ENCODE assay signal across 1 cellular context in the genomic region with DNA sequence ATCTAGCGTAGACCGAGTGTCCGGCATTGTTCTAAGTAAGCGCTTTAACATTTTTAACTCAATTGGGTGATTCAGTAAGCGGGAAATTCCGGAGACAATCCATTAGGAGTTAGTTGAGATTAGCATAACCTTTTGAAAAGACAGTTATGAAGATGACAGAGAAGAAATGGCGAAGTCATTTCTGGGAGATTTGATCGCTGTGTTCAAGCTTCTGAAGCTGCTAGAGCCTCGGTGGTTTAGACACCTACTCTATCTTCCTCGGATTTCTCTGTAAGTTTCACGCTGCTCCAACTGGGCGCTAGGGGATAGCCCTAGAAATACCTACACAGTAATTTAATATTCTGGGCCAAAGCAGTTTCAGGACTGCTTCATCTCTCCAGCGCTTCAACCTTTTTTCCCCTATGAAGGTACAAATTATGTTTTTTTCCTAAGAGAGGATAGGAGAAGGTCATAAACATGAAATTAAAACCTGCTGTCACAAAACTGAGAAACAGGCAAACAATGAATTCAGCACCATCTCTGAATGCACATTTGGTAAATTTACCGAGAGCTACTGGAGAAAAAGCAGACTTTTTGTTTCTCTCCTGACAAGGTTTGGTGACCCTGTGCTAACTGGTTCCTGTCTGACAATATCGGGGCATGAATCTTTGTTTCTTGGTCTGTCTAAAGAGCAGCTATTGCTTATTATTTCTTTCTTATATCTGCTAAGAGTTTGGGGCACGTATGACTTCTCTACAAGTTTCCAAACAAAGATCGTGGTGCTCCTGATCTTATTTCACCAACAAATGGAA.
A peak's percentile ranks its signal among the peaks of the same experiment; 100 is the strongest.
TF ChIP-seq lines count a peak whose summit lies in the region.

No MANE protein-coding gene starts in this region.

TF ChIP-seq in K562, 482 proteins besides CTCF, POLR2A, EP300 and RAD21 (continued from another document):
- TF ChIP-seq PHF20 (IDR thresholded peaks at IDR 0.05; ENCODE audit: partially characterized antibody) (no peak), MYNN (IDR thresholded peaks at IDR 0.05) (no peak), MYNN (CRISPR knock-in tag; IDR thresholded peaks at IDR 0.05) (no peak), PHB2 (IDR thresholded peaks at IDR 0.05; ENCODE audit: low read depth) (no peak), PRMT5 (CRISPR knock-in tag; IDR thresholded peaks at IDR 0.05) (no peak), HNRNPLL (IDR thresholded peaks at IDR 0.05; ENCODE audit: low read depth, low read length, poor library complexity, severe bottlenecking) (no peak), RFX7 (CRISPR knock-in tag; IDR thresholded peaks at IDR 0.05) (peak; percentile 62; the same call in 1 of the 2 replicates), FOXK2 (conservative IDR thresholded peaks at IDR 0.05 in 1 of 2, IDR thresholded peaks at IDR 0.05 in 1 of 2; ENCODE audit: low read depth in 2 of 2) (peak in 1 of 2 experiments; percentile 15; a peak in 1 of 4 replicates), GATAD2B (IDR thresholded peaks at IDR 0.05; ENCODE audit: borderline replicate concordance) (peak; percentile 17), PTRF (tag; IDR thresholded peaks at IDR 0.05) (no peak), ZNF143 (CRISPR knock-in tag; IDR thresholded peaks at IDR 0.05) (no peak), RHOXF2B (CRISPR knock-in tag; conservative IDR thresholded peaks at IDR 0.05) (no peak), ZNF140 (CRISPR knock-in tag; IDR thresholded peaks at IDR 0.05) (no peak; the same call in 1 of the 2 replicates), MTF1 (CRISPR knock-in tag; IDR thresholded peaks at IDR 0.05; ENCODE audit: borderline replicate concordance) (no peak), NCOA1 (IDR thresholded peaks at IDR 0.05; ENCODE audit: low read depth) (no peak), ZNF274 (IDR thresholded peaks at IDR 0.05; ENCODE audit: borderline replicate concordance, low read depth, low read length) (no peak), FOXM1 (IDR thresholded peaks at IDR 0.05; ENCODE audit: low read depth) (0 out of 2 replicates have a peak, but pooled peaks have one; percentile 10), FOXM1 (CRISPR knock-in tag; IDR thresholded peaks at IDR 0.05; ENCODE audit: low read depth) (no peak), MEIS2 (IDR thresholded peaks at IDR 0.05; ENCODE audit: partially characterized antibody) (peak; percentile 67), GTF2E2 (tag; IDR thresholded peaks at IDR 0.05) (peak; percentile 69; the same call in 1 of the 2 replicates), HOXB6 (CRISPR knock-in tag; IDR thresholded peaks at IDR 0.05; ENCODE audit: borderline replicate concordance) (no peak), MEF2D (tag; conservative IDR thresholded peaks at IDR 0.05; ENCODE audit: low read depth) (no peak), DDX20 (tag; IDR thresholded peaks at IDR 0.05; ENCODE audit: low read depth) (no peak), SUPT5H (IDR thresholded peaks at IDR 0.05) (peak; percentile 28; the same call in 1 of the 2 replicates), ZKSCAN8 (CRISPR knock-in tag; IDR thresholded peaks at IDR 0.05) (0 out of 2 replicates have a peak, but pooled peaks have one; percentile 61), ZC3H11A (IDR thresholded peaks at IDR 0.05; ENCODE audit: low read depth, low read length) (no peak), ESRRA (IDR thresholded peaks at IDR 0.05; ENCODE audit: borderline replicate concordance, low read depth) (0 out of 2 replicates have a peak, but pooled peaks have one; percentile 13), ZNF57 (CRISPR knock-in tag; IDR thresholded peaks at IDR 0.05) (no peak), PCBP2 (IDR thresholded peaks at IDR 0.05; ENCODE audit: low read depth, low read length, poor library complexity, severe bottlenecking) (no peak), TAF1 (IDR thresholded peaks at IDR 0.05; ENCODE audit: control insufficient read depth, extremely low read depth, insufficient read depth, low read length, severe bottlenecking) (peak; percentile 71)
- TF ChIP-seq, protein P1, sequence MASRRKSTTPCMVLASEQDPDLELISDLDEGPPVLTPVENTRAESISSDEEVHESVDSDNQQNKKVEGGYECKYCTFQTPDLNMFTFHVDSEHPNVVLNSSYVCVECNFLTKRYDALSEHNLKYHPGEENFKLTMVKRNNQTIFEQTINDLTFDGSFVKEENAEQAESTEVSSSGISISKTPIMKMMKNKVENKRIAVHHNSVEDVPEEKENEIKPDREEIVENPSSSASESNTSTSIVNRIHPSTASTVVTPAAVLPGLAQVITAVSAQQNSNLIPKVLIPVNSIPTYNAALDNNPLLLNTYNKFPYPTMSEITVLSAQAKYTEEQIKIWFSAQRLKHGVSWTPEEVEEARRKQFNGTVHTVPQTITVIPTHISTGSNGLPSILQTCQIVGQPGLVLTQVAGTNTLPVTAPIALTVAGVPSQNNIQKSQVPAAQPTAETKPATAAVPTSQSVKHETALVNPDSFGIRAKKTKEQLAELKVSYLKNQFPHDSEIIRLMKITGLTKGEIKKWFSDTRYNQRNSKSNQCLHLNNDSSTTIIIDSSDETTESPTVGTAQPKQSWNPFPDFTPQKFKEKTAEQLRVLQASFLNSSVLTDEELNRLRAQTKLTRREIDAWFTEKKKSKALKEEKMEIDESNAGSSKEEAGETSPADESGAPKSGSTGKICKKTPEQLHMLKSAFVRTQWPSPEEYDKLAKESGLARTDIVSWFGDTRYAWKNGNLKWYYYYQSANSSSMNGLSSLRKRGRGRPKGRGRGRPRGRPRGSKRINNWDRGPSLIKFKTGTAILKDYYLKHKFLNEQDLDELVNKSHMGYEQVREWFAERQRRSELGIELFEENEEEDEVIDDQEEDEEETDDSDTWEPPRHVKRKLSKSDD (conservative IDR thresholded peaks at IDR 0.05; ENCODE audit: low read length) = no peak
- TF ChIP-seq, protein P2, sequence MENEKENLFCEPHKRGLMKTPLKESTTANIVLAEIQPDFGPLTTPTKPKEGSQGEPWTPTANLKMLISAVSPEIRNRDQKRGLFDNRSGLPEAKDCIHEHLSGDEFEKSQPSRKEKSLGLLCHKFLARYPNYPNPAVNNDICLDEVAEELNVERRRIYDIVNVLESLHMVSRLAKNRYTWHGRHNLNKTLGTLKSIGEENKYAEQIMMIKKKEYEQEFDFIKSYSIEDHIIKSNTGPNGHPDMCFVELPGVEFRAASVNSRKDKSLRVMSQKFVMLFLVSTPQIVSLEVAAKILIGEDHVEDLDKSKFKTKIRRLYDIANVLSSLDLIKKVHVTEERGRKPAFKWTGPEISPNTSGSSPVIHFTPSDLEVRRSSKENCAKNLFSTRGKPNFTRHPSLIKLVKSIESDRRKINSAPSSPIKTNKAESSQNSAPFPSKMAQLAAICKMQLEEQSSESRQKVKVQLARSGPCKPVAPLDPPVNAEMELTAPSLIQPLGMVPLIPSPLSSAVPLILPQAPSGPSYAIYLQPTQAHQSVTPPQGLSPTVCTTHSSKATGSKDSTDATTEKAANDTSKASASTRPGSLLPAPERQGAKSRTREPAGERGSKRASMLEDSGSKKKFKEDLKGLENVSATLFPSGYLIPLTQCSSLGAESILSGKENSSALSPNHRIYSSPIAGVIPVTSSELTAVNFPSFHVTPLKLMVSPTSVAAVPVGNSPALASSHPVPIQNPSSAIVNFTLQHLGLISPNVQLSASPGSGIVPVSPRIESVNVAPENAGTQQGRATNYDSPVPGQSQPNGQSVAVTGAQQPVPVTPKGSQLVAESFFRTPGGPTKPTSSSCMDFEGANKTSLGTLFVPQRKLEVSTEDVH (IDR thresholded peaks at IDR 0.05; ENCODE audit: low read depth, partially characterized antibody) = no peak
- TF ChIP-seq, protein P3, sequence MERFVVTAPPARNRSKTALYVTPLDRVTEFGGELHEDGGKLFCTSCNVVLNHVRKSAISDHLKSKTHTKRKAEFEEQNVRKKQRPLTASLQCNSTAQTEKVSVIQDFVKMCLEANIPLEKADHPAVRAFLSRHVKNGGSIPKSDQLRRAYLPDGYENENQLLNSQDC (CRISPR knock-in tag; IDR thresholded peaks at IDR 0.05) = no peak
- TF ChIP-seq, protein P4, sequence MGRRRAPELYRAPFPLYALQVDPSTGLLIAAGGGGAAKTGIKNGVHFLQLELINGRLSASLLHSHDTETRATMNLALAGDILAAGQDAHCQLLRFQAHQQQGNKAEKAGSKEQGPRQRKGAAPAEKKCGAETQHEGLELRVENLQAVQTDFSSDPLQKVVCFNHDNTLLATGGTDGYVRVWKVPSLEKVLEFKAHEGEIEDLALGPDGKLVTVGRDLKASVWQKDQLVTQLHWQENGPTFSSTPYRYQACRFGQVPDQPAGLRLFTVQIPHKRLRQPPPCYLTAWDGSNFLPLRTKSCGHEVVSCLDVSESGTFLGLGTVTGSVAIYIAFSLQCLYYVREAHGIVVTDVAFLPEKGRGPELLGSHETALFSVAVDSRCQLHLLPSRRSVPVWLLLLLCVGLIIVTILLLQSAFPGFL (CRISPR knock-in tag; IDR thresholded peaks at IDR 0.05) = 0 out of 2 replicates have a peak, but pooled peaks have one; percentile 21
- TF ChIP-seq, protein P5, sequence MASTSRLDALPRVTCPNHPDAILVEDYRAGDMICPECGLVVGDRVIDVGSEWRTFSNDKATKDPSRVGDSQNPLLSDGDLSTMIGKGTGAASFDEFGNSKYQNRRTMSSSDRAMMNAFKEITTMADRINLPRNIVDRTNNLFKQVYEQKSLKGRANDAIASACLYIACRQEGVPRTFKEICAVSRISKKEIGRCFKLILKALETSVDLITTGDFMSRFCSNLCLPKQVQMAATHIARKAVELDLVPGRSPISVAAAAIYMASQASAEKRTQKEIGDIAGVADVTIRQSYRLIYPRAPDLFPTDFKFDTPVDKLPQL (IDR thresholded peaks at IDR 0.05; ENCODE audit: extremely low read depth, insufficient read length) = no peak
- TF ChIP-seq, protein P6, sequence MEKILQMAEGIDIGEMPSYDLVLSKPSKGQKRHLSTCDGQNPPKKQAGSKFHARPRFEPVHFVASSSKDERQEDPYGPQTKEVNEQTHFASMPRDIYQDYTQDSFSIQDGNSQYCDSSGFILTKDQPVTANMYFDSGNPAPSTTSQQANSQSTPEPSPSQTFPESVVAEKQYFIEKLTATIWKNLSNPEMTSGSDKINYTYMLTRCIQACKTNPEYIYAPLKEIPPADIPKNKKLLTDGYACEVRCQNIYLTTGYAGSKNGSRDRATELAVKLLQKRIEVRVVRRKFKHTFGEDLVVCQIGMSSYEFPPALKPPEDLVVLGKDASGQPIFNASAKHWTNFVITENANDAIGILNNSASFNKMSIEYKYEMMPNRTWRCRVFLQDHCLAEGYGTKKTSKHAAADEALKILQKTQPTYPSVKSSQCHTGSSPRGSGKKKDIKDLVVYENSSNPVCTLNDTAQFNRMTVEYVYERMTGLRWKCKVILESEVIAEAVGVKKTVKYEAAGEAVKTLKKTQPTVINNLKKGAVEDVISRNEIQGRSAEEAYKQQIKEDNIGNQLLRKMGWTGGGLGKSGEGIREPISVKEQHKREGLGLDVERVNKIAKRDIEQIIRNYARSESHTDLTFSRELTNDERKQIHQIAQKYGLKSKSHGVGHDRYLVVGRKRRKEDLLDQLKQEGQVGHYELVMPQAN (IDR thresholded peaks at IDR 0.05; ENCODE audit: borderline replicate concordance) = no peak
- TF ChIP-seq, protein P7, sequence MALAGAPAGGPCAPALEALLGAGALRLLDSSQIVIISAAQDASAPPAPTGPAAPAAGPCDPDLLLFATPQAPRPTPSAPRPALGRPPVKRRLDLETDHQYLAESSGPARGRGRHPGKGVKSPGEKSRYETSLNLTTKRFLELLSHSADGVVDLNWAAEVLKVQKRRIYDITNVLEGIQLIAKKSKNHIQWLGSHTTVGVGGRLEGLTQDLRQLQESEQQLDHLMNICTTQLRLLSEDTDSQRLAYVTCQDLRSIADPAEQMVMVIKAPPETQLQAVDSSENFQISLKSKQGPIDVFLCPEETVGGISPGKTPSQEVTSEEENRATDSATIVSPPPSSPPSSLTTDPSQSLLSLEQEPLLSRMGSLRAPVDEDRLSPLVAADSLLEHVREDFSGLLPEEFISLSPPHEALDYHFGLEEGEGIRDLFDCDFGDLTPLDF (CRISPR knock-in tag; IDR thresholded peaks at IDR 0.05) = no peak
TF ChIP-seq in K562: peak in this region for 54.
